1 cellular context compared by ENCODE assay signal in the genomic region with DNA sequence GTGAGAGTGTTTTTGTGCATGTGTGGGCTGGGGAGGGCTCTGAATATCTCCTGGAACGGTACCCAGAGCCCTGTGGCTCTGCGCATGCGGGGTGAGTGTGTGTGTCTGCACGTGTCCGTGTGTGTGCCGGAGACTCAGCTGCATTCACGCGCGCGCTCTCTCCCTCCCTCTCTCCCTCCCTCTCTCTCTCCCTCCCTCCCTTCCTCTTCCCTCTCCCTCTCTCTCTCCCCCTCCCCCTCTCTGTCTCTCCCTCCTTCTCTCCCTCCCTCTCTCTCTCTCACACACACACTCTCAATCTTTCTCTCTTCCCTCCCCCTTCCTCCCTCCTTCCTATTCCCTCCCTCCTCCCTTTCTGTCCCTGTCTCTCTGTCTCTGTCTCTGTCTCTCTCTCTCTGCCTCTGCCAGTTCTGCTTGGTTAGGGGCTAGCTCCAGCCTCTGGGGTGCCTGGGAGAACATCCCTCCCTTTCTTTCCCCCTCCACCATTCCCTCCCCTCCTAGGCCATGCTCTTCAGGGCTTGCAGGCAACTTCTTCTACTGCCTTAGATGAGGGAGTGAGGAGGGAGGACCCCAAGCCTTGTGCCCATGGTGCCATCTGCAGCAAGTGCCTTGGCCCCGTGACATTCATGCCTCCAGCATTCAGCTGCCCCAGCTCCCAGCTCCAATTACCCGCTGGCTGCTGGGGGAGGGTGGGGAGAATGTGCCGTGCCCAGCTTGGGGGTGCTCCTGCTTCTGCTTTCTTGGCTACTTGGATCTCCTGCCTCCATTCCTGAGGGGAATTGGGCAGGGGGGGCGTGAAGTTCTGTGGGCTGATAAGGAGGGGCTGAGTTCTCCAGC.
TF ChIP-seq lines count a peak whose summit lies in the region.

No MANE protein-coding gene starts in this region.

TF ChIP-seq in K562, 482 proteins besides CTCF, POLR2A, EP300 and RAD21 (continued from another document and continues in another):
- TF ChIP-seq, protein P1, sequence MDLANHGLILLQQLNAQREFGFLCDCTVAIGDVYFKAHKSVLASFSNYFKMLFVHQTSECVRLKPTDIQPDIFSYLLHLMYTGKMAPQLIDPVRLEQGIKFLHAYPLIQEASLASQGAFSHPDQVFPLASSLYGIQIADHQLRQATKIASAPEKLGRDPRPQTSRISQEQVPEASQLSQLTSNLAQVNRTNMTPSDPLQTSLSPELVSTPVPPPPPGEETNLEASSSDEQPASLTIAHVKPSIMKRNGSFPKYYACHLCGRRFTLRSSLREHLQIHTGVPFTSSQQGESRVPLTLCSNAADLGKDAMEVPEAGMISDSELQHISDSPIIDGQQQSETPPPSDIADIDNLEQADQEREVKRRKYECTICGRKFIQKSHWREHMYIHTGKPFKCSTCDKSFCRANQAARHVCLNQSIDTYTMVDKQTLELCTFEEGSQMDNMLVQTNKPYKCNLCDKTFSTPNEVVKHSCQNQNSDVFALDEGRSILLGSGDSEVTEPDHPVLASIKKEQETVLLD (IDR thresholded peaks at IDR 0.05): peak; percentile 94
- TF ChIP-seq, protein P2, sequence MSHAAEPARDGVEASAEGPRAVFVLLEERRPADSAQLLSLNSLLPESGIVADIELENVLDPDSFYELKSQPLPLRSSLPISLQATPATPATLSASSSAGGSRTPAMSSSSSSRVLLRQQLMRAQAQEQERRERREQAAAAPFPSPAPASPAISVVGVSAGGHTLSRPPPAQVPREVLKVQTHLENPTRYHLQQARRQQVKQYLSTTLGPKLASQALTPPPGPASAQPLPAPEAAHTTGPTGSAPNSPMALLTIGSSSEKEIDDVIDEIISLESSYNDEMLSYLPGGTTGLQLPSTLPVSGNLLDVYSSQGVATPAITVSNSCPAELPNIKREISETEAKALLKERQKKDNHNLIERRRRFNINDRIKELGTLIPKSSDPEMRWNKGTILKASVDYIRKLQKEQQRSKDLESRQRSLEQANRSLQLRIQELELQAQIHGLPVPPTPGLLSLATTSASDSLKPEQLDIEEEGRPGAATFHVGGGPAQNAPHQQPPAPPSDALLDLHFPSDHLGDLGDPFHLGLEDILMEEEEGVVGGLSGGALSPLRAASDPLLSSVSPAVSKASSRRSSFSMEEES (CRISPR knock-in tag; IDR thresholded peaks at IDR 0.05): no peak
- TF ChIP-seq NFXL1 (CRISPR knock-in tag; IDR thresholded peaks at IDR 0.05) (no peak), RBFOX2 (IDR thresholded peaks at IDR 0.05; ENCODE audit: low read depth, low read length) (peak; percentile 17; the same call in 1 of the 2 replicates), MIER1 (IDR thresholded peaks at IDR 0.05; ENCODE audit: low read depth) (peak; percentile 58), PHB (CRISPR knock-in tag; IDR thresholded peaks at IDR 0.05) (no peak), HMG20B (CRISPR knock-in tag; IDR thresholded peaks at IDR 0.05) (no peak), DMBX1 (CRISPR knock-in tag; IDR thresholded peaks at IDR 0.05; ENCODE audit: borderline replicate concordance) (no peak), SMARCE1 (IDR thresholded peaks at IDR 0.05) (peak; percentile 74), HDGF (IDR thresholded peaks at IDR 0.05) (peak; percentile 86; the same call in 1 of the 2 replicates), YBX1 (IDR thresholded peaks at IDR 0.05) (no peak), NR4A1 (CRISPR knock-in tag; IDR thresholded peaks at IDR 0.05) (no peak), NR4A1 (tag; IDR thresholded peaks at IDR 0.05) (no peak), NCOR1 (IDR thresholded peaks at IDR 0.05) (peak; percentile 44; the same call in 1 of the 2 replicates), ARID1B (IDR thresholded peaks at IDR 0.05) (peak; percentile 53; the same call in 1 of the 2 replicates), ZFP1 (CRISPR knock-in tag; IDR thresholded peaks at IDR 0.05) (no peak), NONO (IDR thresholded peaks at IDR 0.05; ENCODE audit: low read depth in 2 of 2, low read length in 1 of 2) (no peak), RCOR1 (IDR thresholded peaks at IDR 0.05; ENCODE audit: borderline replicate concordance in 1 of 2, low read depth in 2 of 2, low read length in 2 of 2) (peak in 1 of 2 experiments; percentile 51; a peak in 1 of 4 replicates), ARNT (IDR thresholded peaks at IDR 0.05) (peak; percentile 68 to 85; a peak in 3 of 4 replicates), ZNF699 (CRISPR knock-in tag; IDR thresholded peaks at IDR 0.05; ENCODE audit: insufficient replicate concordance) (no peak), RHOXF2B (CRISPR knock-in tag; conservative IDR thresholded peaks at IDR 0.05) (no peak), PML (IDR thresholded peaks at IDR 0.05; ENCODE audit: low read length) (no peak)
- TF ChIP-seq, protein P3, sequence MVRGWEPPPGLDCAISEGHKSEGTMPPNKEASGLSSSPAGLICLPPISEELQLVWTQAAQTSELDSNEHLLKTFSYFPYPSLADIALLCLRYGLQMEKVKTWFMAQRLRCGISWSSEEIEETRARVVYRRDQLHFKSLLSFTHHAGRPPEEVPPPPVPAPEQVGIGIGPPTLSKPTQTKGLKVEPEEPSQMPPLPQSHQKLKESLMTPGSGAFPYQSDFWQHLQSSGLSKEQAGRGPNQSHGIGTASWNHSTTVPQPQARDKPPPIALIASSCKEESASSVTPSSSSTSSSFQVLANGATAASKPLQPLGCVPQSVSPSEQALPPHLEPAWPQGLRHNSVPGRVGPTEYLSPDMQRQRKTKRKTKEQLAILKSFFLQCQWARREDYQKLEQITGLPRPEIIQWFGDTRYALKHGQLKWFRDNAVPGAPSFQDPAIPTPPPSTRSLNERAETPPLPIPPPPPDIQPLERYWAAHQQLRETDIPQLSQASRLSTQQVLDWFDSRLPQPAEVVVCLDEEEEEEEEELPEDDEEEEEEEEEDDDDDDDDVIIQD (CRISPR knock-in tag; IDR thresholded peaks at IDR 0.05): no peak
- TF ChIP-seq, protein P4, sequence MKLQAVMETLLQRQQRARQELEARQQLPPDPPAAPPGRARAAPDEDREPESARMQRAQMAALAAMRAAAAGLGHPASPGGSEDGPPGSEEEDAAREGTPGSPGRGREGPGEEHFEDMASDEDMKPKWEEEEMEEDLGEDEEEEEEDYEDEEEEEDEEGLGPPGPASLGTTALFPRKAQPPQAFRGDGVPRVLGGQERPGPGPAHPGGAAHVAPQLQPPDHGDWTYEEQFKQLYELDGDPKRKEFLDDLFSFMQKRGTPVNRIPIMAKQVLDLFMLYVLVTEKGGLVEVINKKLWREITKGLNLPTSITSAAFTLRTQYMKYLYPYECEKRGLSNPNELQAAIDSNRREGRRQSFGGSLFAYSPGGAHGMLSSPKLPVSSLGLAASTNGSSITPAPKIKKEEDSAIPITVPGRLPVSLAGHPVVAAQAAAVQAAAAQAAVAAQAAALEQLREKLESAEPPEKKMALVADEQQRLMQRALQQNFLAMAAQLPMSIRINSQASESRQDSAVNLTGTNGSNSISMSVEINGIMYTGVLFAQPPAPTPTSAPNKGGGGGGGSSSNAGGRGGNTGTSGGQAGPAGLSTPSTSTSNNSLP (IDR thresholded peaks at IDR 0.05; ENCODE audit: borderline replicate concordance, low read depth, low read length): no peak
- TF ChIP-seq, protein P5, sequence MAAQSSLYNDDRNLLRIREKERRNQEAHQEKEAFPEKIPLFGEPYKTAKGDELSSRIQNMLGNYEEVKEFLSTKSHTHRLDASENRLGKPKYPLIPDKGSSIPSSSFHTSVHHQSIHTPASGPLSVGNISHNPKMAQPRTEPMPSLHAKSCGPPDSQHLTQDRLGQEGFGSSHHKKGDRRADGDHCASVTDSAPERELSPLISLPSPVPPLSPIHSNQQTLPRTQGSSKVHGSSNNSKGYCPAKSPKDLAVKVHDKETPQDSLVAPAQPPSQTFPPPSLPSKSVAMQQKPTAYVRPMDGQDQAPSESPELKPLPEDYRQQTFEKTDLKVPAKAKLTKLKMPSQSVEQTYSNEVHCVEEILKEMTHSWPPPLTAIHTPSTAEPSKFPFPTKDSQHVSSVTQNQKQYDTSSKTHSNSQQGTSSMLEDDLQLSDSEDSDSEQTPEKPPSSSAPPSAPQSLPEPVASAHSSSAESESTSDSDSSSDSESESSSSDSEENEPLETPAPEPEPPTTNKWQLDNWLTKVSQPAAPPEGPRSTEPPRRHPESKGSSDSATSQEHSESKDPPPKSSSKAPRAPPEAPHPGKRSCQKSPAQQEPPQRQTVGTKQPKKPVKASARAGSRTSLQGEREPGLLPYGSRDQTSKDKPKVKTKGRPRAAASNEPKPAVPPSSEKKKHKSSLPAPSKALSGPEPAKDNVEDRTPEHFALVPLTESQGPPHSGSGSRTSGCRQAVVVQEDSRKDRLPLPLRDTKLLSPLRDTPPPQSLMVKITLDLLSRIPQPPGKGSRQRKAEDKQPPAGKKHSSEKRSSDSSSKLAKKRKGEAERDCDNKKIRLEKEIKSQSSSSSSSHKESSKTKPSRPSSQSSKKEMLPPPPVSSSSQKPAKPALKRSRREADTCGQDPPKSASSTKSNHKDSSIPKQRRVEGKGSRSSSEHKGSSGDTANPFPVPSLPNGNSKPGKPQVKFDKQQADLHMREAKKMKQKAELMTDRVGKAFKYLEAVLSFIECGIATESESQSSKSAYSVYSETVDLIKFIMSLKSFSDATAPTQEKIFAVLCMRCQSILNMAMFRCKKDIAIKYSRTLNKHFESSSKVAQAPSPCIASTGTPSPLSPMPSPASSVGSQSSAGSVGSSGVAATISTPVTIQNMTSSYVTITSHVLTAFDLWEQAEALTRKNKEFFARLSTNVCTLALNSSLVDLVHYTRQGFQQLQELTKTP (IDR thresholded peaks at IDR 0.05; ENCODE audit: low read depth in 1 of 2, partially characterized antibody in 2 of 2): peak in 1 of 2 experiments; percentile 99
- TF ChIP-seq, protein P6, sequence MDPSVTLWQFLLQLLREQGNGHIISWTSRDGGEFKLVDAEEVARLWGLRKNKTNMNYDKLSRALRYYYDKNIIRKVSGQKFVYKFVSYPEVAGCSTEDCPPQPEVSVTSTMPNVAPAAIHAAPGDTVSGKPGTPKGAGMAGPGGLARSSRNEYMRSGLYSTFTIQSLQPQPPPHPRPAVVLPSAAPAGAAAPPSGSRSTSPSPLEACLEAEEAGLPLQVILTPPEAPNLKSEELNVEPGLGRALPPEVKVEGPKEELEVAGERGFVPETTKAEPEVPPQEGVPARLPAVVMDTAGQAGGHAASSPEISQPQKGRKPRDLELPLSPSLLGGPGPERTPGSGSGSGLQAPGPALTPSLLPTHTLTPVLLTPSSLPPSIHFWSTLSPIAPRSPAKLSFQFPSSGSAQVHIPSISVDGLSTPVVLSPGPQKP (CRISPR knock-in tag; IDR thresholded peaks at IDR 0.05): no peak
- TF ChIP-seq, protein P7, sequence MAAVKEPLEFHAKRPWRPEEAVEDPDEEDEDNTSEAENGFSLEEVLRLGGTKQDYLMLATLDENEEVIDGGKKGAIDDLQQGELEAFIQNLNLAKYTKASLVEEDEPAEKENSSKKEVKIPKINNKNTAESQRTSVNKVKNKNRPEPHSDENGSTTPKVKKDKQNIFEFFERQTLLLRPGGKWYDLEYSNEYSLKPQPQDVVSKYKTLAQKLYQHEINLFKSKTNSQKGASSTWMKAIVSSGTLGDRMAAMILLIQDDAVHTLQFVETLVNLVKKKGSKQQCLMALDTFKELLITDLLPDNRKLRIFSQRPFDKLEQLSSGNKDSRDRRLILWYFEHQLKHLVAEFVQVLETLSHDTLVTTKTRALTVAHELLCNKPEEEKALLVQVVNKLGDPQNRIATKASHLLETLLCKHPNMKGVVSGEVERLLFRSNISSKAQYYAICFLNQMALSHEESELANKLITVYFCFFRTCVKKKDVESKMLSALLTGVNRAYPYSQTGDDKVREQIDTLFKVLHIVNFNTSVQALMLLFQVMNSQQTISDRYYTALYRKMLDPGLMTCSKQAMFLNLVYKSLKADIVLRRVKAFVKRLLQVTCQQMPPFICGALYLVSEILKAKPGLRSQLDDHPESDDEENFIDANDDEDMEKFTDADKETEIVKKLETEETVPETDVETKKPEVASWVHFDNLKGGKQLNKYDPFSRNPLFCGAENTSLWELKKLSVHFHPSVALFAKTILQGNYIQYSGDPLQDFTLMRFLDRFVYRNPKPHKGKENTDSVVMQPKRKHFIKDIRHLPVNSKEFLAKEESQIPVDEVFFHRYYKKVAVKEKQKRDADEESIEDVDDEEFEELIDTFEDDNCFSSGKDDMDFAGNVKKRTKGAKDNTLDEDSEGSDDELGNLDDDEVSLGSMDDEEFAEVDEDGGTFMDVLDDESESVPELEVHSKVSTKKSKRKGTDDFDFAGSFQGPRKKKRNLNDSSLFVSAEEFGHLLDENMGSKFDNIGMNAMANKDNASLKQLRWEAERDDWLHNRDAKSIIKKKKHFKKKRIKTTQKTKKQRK (IDR thresholded peaks at IDR 0.05; ENCODE audit: borderline replicate concordance, low read depth, low read length): no peak
- TF ChIP-seq, protein P8, sequence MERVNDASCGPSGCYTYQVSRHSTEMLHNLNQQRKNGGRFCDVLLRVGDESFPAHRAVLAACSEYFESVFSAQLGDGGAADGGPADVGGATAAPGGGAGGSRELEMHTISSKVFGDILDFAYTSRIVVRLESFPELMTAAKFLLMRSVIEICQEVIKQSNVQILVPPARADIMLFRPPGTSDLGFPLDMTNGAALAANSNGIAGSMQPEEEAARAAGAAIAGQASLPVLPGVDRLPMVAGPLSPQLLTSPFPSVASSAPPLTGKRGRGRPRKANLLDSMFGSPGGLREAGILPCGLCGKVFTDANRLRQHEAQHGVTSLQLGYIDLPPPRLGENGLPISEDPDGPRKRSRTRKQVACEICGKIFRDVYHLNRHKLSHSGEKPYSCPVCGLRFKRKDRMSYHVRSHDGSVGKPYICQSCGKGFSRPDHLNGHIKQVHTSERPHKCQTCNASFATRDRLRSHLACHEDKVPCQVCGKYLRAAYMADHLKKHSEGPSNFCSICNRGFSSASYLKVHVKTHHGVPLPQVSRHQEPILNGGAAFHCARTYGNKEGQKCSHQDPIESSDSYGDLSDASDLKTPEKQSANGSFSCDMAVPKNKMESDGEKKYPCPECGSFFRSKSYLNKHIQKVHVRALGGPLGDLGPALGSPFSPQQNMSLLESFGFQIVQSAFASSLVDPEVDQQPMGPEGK (CRISPR knock-in tag; IDR thresholded peaks at IDR 0.05; ENCODE audit: borderline replicate concordance): no peak
- TF ChIP-seq, protein P9, sequence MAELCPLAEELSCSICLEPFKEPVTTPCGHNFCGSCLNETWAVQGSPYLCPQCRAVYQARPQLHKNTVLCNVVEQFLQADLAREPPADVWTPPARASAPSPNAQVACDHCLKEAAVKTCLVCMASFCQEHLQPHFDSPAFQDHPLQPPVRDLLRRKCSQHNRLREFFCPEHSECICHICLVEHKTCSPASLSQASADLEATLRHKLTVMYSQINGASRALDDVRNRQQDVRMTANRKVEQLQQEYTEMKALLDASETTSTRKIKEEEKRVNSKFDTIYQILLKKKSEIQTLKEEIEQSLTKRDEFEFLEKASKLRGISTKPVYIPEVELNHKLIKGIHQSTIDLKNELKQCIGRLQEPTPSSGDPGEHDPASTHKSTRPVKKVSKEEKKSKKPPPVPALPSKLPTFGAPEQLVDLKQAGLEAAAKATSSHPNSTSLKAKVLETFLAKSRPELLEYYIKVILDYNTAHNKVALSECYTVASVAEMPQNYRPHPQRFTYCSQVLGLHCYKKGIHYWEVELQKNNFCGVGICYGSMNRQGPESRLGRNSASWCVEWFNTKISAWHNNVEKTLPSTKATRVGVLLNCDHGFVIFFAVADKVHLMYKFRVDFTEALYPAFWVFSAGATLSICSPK (IDR thresholded peaks at IDR 0.05; ENCODE audit: borderline replicate concordance): no peak
- TF ChIP-seq, protein P10, sequence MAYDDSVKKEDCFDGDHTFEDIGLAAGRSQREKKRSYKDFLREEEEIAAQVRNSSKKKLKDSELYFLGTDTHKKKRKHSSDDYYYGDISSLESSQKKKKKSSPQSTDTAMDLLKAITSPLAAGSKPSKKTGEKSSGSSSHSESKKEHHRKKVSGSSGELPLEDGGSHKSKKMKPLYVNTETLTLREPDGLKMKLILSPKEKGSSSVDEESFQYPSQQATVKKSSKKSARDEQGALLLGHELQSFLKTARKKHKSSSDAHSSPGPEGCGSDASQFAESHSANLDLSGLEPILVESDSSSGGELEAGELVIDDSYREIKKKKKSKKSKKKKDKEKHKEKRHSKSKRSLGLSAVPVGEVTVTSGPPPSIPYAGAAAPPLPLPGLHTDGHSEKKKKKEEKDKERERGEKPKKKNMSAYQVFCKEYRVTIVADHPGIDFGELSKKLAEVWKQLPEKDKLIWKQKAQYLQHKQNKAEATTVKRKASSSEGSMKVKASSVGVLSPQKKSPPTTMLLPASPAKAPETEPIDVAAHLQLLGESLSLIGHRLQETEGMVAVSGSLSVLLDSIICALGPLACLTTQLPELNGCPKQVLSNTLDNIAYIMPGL (CRISPR knock-in tag; IDR thresholded peaks at IDR 0.05): no peak
